In the genomic region with DNA sequence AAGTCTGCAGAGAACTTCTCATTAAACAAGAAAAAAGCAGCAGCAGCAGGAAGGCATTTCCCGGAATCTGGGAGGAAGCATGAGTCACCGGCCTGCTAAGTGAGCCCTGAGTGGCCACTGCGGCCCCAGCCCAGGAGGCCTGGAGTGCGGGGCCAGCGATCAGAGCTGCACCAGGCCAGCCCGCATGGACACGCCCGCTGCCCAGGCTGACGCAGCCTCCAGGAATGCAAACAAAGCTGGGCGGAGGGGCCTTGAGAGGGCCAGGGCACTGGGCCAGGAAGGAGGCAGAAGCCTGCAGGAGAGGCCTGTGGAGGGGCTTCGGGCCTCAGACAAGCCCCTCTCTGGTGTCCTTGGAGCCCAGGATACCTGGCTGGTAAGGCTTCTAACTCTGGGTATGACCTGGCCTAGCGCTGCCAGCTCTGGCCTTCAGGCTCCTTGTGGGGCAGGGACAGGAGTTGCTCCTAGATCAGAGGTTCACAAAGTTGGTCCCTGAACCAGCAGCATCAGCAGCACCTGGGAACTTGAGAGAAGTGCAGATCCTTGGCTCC, we compare ENCODE assay signal across 9 cellular contexts.
DNase-seq lines count a peak whose midpoint lies in the region; ATAC-seq, FAIRE-seq and TF ChIP-seq lines count a peak whose summit lies in the region.
"Had no signal": no experiment of that assay in that cellular context is flagged by ENCODE, and none has a peak within 500 bp of the region (broad histone marks: within the 10 kb centered on the region; RNA-seq: fewer than 3 reads in every experiment).

No MANE protein-coding gene starts in this region.

- H3K9me3 ChIP-seq in A549 (no peaks in the 10 kb centered on the region; the same call in 2 of the 3 replicates), body of pancreas (no peaks in the 10 kb centered on the region), smooth muscle cell (replicated peaks; ENCODE audit: low read depth) (no peaks in the 10 kb centered on the region)

- TF ChIP-seq CTCF in A549 (IDR thresholded peaks at IDR 0.05) (no peak), body of pancreas (IDR thresholded peaks at IDR 0.05) (no peak), smooth muscle cell (IDR thresholded peaks at IDR 0.05; ENCODE audit: borderline replicate concordance, insufficient read depth, poor library complexity, severe bottlenecking) (no peak)

- 0% methylated on average over 11 of the region's 12 CpGs for WGBS in A549 (ENCODE audit: missing lambda C conversion rate)
- 19% methylated on average over 12 of the region's 12 CpGs; no CpG with 5 or more reads in 1 of the 2 donors for WGBS in body of pancreas, 2 donors
- WGBS in smooth muscle cell (ENCODE audit: low lambda C conversion rate): 3% methylated on average over 12 of the region's 12 CpGs

- CTCF ChIA-PET in A549 (lab: Yijun Ruan, JAX): interaction anchor here (0.7 to 4.9 kb wide), 10 partner anchors 10 to 97 kb away, joined by 3 to 39 read pairs (median 4); no protein-coding TSS in a partner anchor

- H3K4me2 ChIP-seq in A549: peak overlapping the region; percentile 76
- peak overlapping the region; percentile 79 for H3K4me2 ChIP-seq in smooth muscle cell

- H3K4me3 ChIP-seq in A549 (no peak overlapping the region), body of pancreas (no peak overlapping the region), smooth muscle cell (no peak overlapping the region)

- H3K27ac ChIP-seq in A549 (peak overlapping the region; percentile 83 to 93), body of pancreas (peak overlapping the region; percentile 73 to 83 (median 80)), smooth muscle cell (ENCODE audit: low read depth) (peak overlapping the region; percentile 95)

- intact Hi-C loops in body of pancreas (cut with DNase I): no loop called here

- H3K4me1 ChIP-seq in A549: peaks cover 58% of the 10 kb centered on the region
- H3K4me1 ChIP-seq in body of pancreas: peaks cover 20% of the 10 kb centered on the region
- peaks cover 20% of the 10 kb centered on the region for H3K4me1 ChIP-seq in smooth muscle cell (ENCODE audit: low read depth)

- no peaks in the 10 kb centered on the region for H4K20me1 ChIP-seq in smooth muscle cell (ENCODE audit: low read depth)

- peak overlapping the region; percentile 67 for H3K9ac ChIP-seq in smooth muscle cell (ENCODE audit: low read depth)

- no peak overlapping the region for H2AFZ ChIP-seq in smooth muscle cell (ENCODE audit: low read depth)

- H3F3A ChIP-seq in smooth muscle cell (ENCODE audit: low read depth): peaks cover 16% of the 10 kb centered on the region

- DNase-seq in A549 (ENCODE audit: low read depth in 1 of 2, low spot score in 1 of 2) (peak; percentile 95 to 98), HS-27A (ENCODE audit: low read depth) (peak; percentile 98), body of pancreas (peak; percentile 85 to 96 (median 92)), iPS-NIHi11 (ENCODE audit: low spot score) (peak; percentile 90), smooth muscle cell (lab: John Stamatoyannopoulos, UW; ENCODE audit: unreplicated experiment) (peak; percentile 64), DMS114 treated with DMSO at 0.1 percent for 48 hours (lab: John Stamatoyannopoulos, UW; ENCODE audit: unreplicated experiment) (no peak)
- DNase-seq: activated naive CD8-positive, alpha-beta T cell treated with anti-CD3 and anti-CD28 coated beads, Interleukin-2, amount 10 ng/mL, durations not matched to agents 7 days and 5 days had no signal

- peak; percentile 13 to 65; a peak in 2 of 5 replicates for TF ChIP-seq EP300 in A549 (IDR thresholded peaks at IDR 0.05)

- TF ChIP-seq POLR2A in A549 (IDR thresholded peaks at IDR 0.05; ENCODE audit: low read length) (peak; percentile 21; the same call in 1 of the 2 replicates), body of pancreas (IDR thresholded peaks at IDR 0.05) (peak in 1 of 3 donors; percentile 30)

- FAIRE-seq in A549 (lab: Jason Lieb, UNC): no peak

- H3K79me2 ChIP-seq in smooth muscle cell (ENCODE audit: low read depth): no peaks in the 10 kb centered on the region

- peak in 1 of 2 experiments; percentile 33; a peak in 2 of 5 replicates for TF ChIP-seq RAD21 in A549 (conservative IDR thresholded peaks at IDR 0.05 in 1 of 2, IDR thresholded peaks at IDR 0.05 in 1 of 2)

- no peaks in the 10 kb centered on the region for H3K27me3 ChIP-seq in body of pancreas
- no peaks in the 10 kb centered on the region for H3K27me3 ChIP-seq in smooth muscle cell (ENCODE audit: low read depth)

- ATAC-seq in A549: peak; percentile 97 to 99
- peak; percentile 99 for ATAC-seq in body of pancreas
- no peak for ATAC-seq in GM21447 (IDR thresholded peaks at IDR 0.05; ENCODE audit: unreplicated experiment)
- no peak for ATAC-seq in GM21390 (IDR thresholded peaks at IDR 0.05; ENCODE audit: unreplicated experiment)

- POLR2A ChIA-PET in A549 (lab: Yijun Ruan, JAX): interaction anchor here (0.9 to 1.6 kb wide), 5 partner anchors 22 to 101 kb away, joined by 3 to 7 read pairs (median 4); no protein-coding TSS in a partner anchor

- no peaks in the 10 kb centered on the region for H3K36me3 ChIP-seq in body of pancreas (replicated peaks in 1 of 2; ENCODE audit: insufficient read depth in 1 of 2, low read depth in 2 of 2)
- H3K36me3 ChIP-seq in smooth muscle cell (ENCODE audit: low read depth): no peaks in the 10 kb centered on the region

TF ChIP-seq in A549, 52 proteins besides CTCF, POLR2A, EP300 and RAD21 (continues in another document):
- TF ChIP-seq, protein P1, sequence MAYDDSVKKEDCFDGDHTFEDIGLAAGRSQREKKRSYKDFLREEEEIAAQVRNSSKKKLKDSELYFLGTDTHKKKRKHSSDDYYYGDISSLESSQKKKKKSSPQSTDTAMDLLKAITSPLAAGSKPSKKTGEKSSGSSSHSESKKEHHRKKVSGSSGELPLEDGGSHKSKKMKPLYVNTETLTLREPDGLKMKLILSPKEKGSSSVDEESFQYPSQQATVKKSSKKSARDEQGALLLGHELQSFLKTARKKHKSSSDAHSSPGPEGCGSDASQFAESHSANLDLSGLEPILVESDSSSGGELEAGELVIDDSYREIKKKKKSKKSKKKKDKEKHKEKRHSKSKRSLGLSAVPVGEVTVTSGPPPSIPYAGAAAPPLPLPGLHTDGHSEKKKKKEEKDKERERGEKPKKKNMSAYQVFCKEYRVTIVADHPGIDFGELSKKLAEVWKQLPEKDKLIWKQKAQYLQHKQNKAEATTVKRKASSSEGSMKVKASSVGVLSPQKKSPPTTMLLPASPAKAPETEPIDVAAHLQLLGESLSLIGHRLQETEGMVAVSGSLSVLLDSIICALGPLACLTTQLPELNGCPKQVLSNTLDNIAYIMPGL (CRISPR knock-in tag; IDR thresholded peaks at IDR 0.05; ENCODE audit: borderline replicate concordance): no peak
- no peak for TF ChIP-seq NPAS2 (CRISPR knock-in tag; IDR thresholded peaks at IDR 0.05; ENCODE audit: borderline replicate concordance)
- no peak for TF ChIP-seq NR3C1 (IDR thresholded peaks at IDR 0.05)
- no peak for TF ChIP-seq ZSCAN20 (CRISPR knock-in tag; IDR thresholded peaks at IDR 0.05)
- TF ChIP-seq NFE2L2 (conservative IDR thresholded peaks at IDR 0.05; ENCODE audit: low read length): no peak
- peak; percentile 80 for TF ChIP-seq JUNB (IDR thresholded peaks at IDR 0.05)
- TF ChIP-seq FOSB (CRISPR knock-in tag; IDR thresholded peaks at IDR 0.05): no peak
- no peak for TF ChIP-seq FOXS1 (CRISPR knock-in tag; IDR thresholded peaks at IDR 0.05)
- no peak for TF ChIP-seq RNF2 (IDR thresholded peaks at IDR 0.05; ENCODE audit: borderline replicate concordance, low read depth)
- no peak for TF ChIP-seq RCOR1 (IDR thresholded peaks at IDR 0.05; ENCODE audit: low read depth, low read length)
- no peak for TF ChIP-seq HEYL (CRISPR knock-in tag; IDR thresholded peaks at IDR 0.05)
- no peak for TF ChIP-seq MAZ (IDR thresholded peaks at IDR 0.05; ENCODE audit: borderline replicate concordance, low read depth, low read length)
- no peak for TF ChIP-seq TFCP2L1 (CRISPR knock-in tag; IDR thresholded peaks at IDR 0.05)
- TF ChIP-seq, protein P2, sequence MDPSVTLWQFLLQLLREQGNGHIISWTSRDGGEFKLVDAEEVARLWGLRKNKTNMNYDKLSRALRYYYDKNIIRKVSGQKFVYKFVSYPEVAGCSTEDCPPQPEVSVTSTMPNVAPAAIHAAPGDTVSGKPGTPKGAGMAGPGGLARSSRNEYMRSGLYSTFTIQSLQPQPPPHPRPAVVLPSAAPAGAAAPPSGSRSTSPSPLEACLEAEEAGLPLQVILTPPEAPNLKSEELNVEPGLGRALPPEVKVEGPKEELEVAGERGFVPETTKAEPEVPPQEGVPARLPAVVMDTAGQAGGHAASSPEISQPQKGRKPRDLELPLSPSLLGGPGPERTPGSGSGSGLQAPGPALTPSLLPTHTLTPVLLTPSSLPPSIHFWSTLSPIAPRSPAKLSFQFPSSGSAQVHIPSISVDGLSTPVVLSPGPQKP (IDR thresholded peaks at IDR 0.05; ENCODE audit: low read depth, low read length): no peak
- TF ChIP-seq EHMT2 (IDR thresholded peaks at IDR 0.05; ENCODE audit: low read depth): no peak
- TF ChIP-seq HOXA7 (CRISPR knock-in tag; IDR thresholded peaks at IDR 0.05): no peak
- TF ChIP-seq, protein P3, sequence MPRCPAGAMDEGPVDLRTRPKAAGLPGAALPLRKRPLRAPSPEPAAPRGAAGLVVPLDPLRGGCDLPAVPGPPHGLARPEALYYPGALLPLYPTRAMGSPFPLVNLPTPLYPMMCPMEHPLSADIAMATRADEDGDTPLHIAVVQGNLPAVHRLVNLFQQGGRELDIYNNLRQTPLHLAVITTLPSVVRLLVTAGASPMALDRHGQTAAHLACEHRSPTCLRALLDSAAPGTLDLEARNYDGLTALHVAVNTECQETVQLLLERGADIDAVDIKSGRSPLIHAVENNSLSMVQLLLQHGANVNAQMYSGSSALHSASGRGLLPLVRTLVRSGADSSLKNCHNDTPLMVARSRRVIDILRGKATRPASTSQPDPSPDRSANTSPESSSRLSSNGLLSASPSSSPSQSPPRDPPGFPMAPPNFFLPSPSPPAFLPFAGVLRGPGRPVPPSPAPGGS (IDR thresholded peaks at IDR 0.05): no peak
- TF ChIP-seq HOXB13 (CRISPR knock-in tag; IDR thresholded peaks at IDR 0.05; ENCODE audit: low read depth): no peak
- no peak for TF ChIP-seq SREBF2 (IDR thresholded peaks at IDR 0.05)
- TF ChIP-seq KDM5A (IDR thresholded peaks at IDR 0.05): no peak
- TF ChIP-seq, protein P4, sequence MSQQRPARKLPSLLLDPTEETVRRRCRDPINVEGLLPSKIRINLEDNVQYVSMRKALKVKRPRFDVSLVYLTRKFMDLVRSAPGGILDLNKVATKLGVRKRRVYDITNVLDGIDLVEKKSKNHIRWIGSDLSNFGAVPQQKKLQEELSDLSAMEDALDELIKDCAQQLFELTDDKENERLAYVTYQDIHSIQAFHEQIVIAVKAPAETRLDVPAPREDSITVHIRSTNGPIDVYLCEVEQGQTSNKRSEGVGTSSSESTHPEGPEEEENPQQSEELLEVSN (IDR thresholded peaks at IDR 0.05; ENCODE audit: borderline replicate concordance, low read depth): no peak

Comparison
In these comparisons a context has a peak if more than half of its experiments do, and no peak if none do; other contexts are left out.
1. ATAC-seq: peak in A549 (2 of 2) and body of pancreas (single experiment); none in GM21447 (single experiment) and GM21390 (single experiment).
2. Peak in every context shown above with its lines, with median percentiles within 50 percentile points of each other: H3K27ac ChIP-seq.